Comparison of ENCODE assay signal across 11 cellular contexts in genomic region chr3:64444619-64445317, GRCh38.
A peak's percentile ranks its signal among the peaks of the same experiment; 100 is the strongest.
DNase-seq lines count a peak whose midpoint lies in the region; ATAC-seq and TF ChIP-seq lines count a peak whose summit lies in the region.
"Had no signal": no experiment of that assay in that cellular context is flagged by ENCODE, and none has a peak within 500 bp of the region (broad histone marks: within the 10 kb centered on the region; RNA-seq: fewer than 3 reads in every experiment).

No MANE protein-coding gene starts in this region.

- H3K36me3 ChIP-seq in iPS-18a (ENCODE audit: control insufficient read depth, low read depth, low read length) = no peaks in the 10 kb centered on the region

- TF ChIP-seq CTCF in astrocyte of the spinal cord (IDR thresholded peaks at IDR 0.05; ENCODE audit: low read depth, low read length) = no peak

- H3K9ac ChIP-seq in iPS-18a (ENCODE audit: low read length) = peak overlapping the region; percentile 37

- ATAC-seq in activated T-helper 17 cell treated with anti-CD3 and anti-CD28 coated beads, Interleukin-2, amount 50 U/mL, for 72 hours (replicated peaks) = no peak

- H3K9me3 ChIP-seq in iPS-18a (ENCODE audit: control insufficient read depth, low read depth, low read length) = no peaks in the 10 kb centered on the region

- peaks cover 21% of the 10 kb centered on the region for H3K4me1 ChIP-seq in iPS-18a (ENCODE audit: control insufficient read depth, low read depth, low read length)

- peak overlapping the region; percentile 12; the same call in 1 of the 2 replicates for H3K4me3 ChIP-seq in GM08714 (ENCODE audit: low read length)
- H3K4me3 ChIP-seq in astrocyte of the spinal cord (ENCODE audit: low read depth, low read length) = peak overlapping the region; percentile 53
- H3K4me3 ChIP-seq in iPS-18a (ENCODE audit: low read length) = peak overlapping the region; percentile 80
- H3K4me3 ChIP-seq in skeletal muscle cell (ENCODE audit: low read depth, low read length) = peak overlapping the region; percentile 58

- H3K4me3 Mint-ChIP-seq in activated T-helper 17 cell treated with anti-CD3 and anti-CD28 coated beads, Interleukin-2, amount 50 U/mL, for 72 hours = no peak overlapping the region

- no peak overlapping the region for H3K27ac ChIP-seq in iPS-18a (ENCODE audit: low read length)

- DNase-seq in astrocyte of the spinal cord (ENCODE audit: low read depth, low spot score) = no peak
- DNase-seq in skeletal muscle cell (ENCODE audit: low read depth) = no peak
- DNase-seq in activated CD4-positive, alpha-beta T cell treated with anti-CD3 and anti-CD28 coated beads, Interleukin-2, amount 50 U/mL, for 4 hours = no peak
- DNase-seq in putamen (ENCODE audit: low spot score) = no peak
- no peak for DNase-seq in UCSD-AML1 (lab: John Stamatoyannopoulos, UW; ENCODE audit: unreplicated experiment)
- DNase-seq: GDM1; naive B cell; stimulated activated naive CD4-positive, alpha-beta T cell treated with Interleukin-2 at 50 U/mL for 16 hours had no signal

- H3K27me3 Mint-ChIP-seq in activated T-helper 17 cell treated with anti-CD3 and anti-CD28 coated beads, Interleukin-2, amount 50 U/mL, for 72 hours = peaks cover 61% of the 10 kb centered on the region

- no peaks in the 10 kb centered on the region for H3K4me1 Mint-ChIP-seq in activated T-helper 17 cell treated with anti-CD3 and anti-CD28 coated beads, Interleukin-2, amount 50 U/mL, for 72 hours

- no peak overlapping the region for H3K27ac Mint-ChIP-seq in activated T-helper 17 cell treated with anti-CD3 and anti-CD28 coated beads, Interleukin-2, amount 50 U/mL, for 72 hours

- peaks cover 25% of the 10 kb centered on the region for H3K27me3 ChIP-seq in iPS-18a (ENCODE audit: control insufficient read depth, insufficient read depth, low read length)

- in situ Hi-C loops in astrocyte of the spinal cord (cut with HindIII; ENCODE audit: low sequenced_read_pairs) = no loop called here

- no peaks in the 10 kb centered on the region for H3K9me3 Mint-ChIP-seq in activated T-helper 17 cell treated with anti-CD3 and anti-CD28 coated beads, Interleukin-2, amount 50 U/mL, for 72 hours
- H3K9me3 Mint-ChIP-seq: naive B cell had no signal

- no peaks in the 10 kb centered on the region for H3K36me3 Mint-ChIP-seq in activated T-helper 17 cell treated with anti-CD3 and anti-CD28 coated beads, Interleukin-2, amount 50 U/mL, for 72 hours (ENCODE audit: low read depth)

Comparison
In these comparisons a context has a peak if more than half of its experiments do, and no peak if none do; other contexts are left out.
1. H3K4me3 ChIP-seq: peak in every context shown above with its lines; median percentile 80 in iPS-18a; 58 in skeletal muscle cell; 53 in astrocyte of the spinal cord; 12 in GM08714.